ENCODE assay signal across 9 cellular contexts in genomic region chr6:42978487-42978792, GRCh38. TPM values are rescaled to one million over a fixed set of nuclear protein-coding genes. Genes with fewer than 3 reads are reported as not detected.
DNase-seq lines count a peak whose midpoint lies in the region; ATAC-seq, FAIRE-seq and TF ChIP-seq lines count a peak whose summit lies in the region.
"Had no signal": no experiment of that assay in that cellular context is flagged by ENCODE, and none has a peak within 500 bp of the region (broad histone marks: within the 10 kb centered on the region; RNA-seq: fewer than 3 reads in every experiment).

No MANE protein-coding gene starts in this region.

- peaks cover 47% of the 10 kb centered on the region for H3K4me1 Mint-ChIP-seq in activated CD4-positive, alpha-beta memory T cell treated with anti-CD3 and anti-CD28 coated beads, Interleukin-2, amount 10 ng/mL, durations not matched to agents 7 days and 5 days

- WGBS in ovary, 3 donors, result 0 to 1% (median 0%) methylated on average over 13 to 24 of the region's 24 CpGs

- DNase-seq in DMS53 (lab: John Stamatoyannopoulos, UW), result peak; percentile 71
- no peak for DNase-seq in DMS53 treated with DMSO at 0.1 percent for 48 hours (lab: John Stamatoyannopoulos, UW; ENCODE audit: unreplicated experiment)
- peak; percentile 27 for DNase-seq in activated CD4-positive, alpha-beta memory T cell treated with anti-CD3 and anti-CD28 coated beads, Interleukin-2, amount 10 ng/mL, durations not matched to agents 7 days and 5 days
- DNase-seq in foreskin fibroblast, result peak; percentile 18 to 51
- DNase-seq in ovary, result peak in 4 of 5 donors; percentile 31 to 56 (median 44)
- no peak for DNase-seq in D721Med (ENCODE audit: insufficient read length, low spot score)

- peak overlapping the region; percentile 56 to 78 for H3K27ac ChIP-seq in ovary

- H3K36me3 ChIP-seq in ovary, result no peaks in the 10 kb centered on the region

- H3K4me3 ChIP-seq in foreskin fibroblast (ENCODE audit: low read depth in 1 of 2, low read length in 2 of 2) (peak overlapping the region; percentile 65 to 69), ovary (peak overlapping the region; percentile 88)

- POLR2A ChIA-PET in activated CD4-positive, alpha-beta memory T cell treated with anti-CD3 and anti-CD28 coated beads, Interleukin-2, amount 10 ng/mL, durations not matched to agents 7 days and 5 days (lab: Charles Lee), result interaction anchor here (0.6 to 3.1 kb wide), 26 partner anchors 7 to 532 kb away, joined by 3 to 57 read pairs (median 6); partner anchors contain the start of genes CNPY3, CUL7, GNMT and KLC4

- peaks cover 22% of the 10 kb centered on the region for H3K36me3 Mint-ChIP-seq in activated CD4-positive, alpha-beta memory T cell treated with anti-CD3 and anti-CD28 coated beads, Interleukin-2, amount 10 ng/mL, durations not matched to agents 7 days and 5 days (ENCODE audit: low read depth)

- peaks cover 12% of the 10 kb centered on the region for H3K4me1 ChIP-seq in ovary (ENCODE audit: insufficient read depth)

- no peaks in the 10 kb centered on the region for H3K27me3 ChIP-seq in ovary

- ATAC-seq in HG03135 (IDR thresholded peaks at IDR 0.05; ENCODE audit: unreplicated experiment) (peak; percentile 32), GM18909 (IDR thresholded peaks at IDR 0.05; ENCODE audit: poor library complexity, unreplicated experiment) (no peak)

- H3K27me3 Mint-ChIP-seq in activated CD4-positive, alpha-beta memory T cell treated with anti-CD3 and anti-CD28 coated beads, Interleukin-2, amount 10 ng/mL, durations not matched to agents 7 days and 5 days, result no peaks in the 10 kb centered on the region

- no peak for TF ChIP-seq CTCF in foreskin fibroblast (IDR thresholded peaks at IDR 0.05; ENCODE audit: low read depth, low read length)
- TF ChIP-seq CTCF in ovary (IDR thresholded peaks at IDR 0.05), result no peak
- no peak for TF ChIP-seq CTCF in D721Med (IDR thresholded peaks at IDR 0.05; ENCODE audit: insufficient read depth, missing control alignments)

- peak overlapping the region; percentile 88 for H3K4me3 Mint-ChIP-seq in activated CD4-positive, alpha-beta memory T cell treated with anti-CD3 and anti-CD28 coated beads, Interleukin-2, amount 10 ng/mL, durations not matched to agents 7 days and 5 days

- no peaks in the 10 kb centered on the region for H3K9me3 ChIP-seq in ovary

- H3K9me3 Mint-ChIP-seq in activated CD4-positive, alpha-beta memory T cell treated with anti-CD3 and anti-CD28 coated beads, Interleukin-2, amount 10 ng/mL, durations not matched to agents 7 days and 5 days, result no peaks in the 10 kb centered on the region

- no peak for TF ChIP-seq POLR2A in ovary (IDR thresholded peaks at IDR 0.05)

- no peak for FAIRE-seq in D721Med (lab: Jason Lieb, UNC)
- FAIRE-seq: A204.1 had no signal

- CTCF ChIA-PET in activated CD4-positive, alpha-beta memory T cell treated with anti-CD3 and anti-CD28 coated beads, Interleukin-2, amount 10 ng/mL, durations not matched to agents 7 days and 5 days (lab: Charles Lee), result interaction anchor here (0.6 to 1.2 kb wide), 3 partner anchors 9 to 391 kb away, joined by 3 to 5 read pairs (median 3); partner anchors contain the start of genes KLHDC3 and ZNF318

- TF ChIP-seq EP300 in ovary (IDR thresholded peaks at IDR 0.05), result no peak

- intact Hi-C loops in ovary (cut with DNase I), result no loop called here

- H3K27ac Mint-ChIP-seq in activated CD4-positive, alpha-beta memory T cell treated with anti-CD3 and anti-CD28 coated beads, Interleukin-2, amount 10 ng/mL, durations not matched to agents 7 days and 5 days, result peak overlapping the region; percentile 75

RNA-seq across cellular contexts. Expression of gene PEX6, which starts 0.5 kb away (rescaled TPM):
- total RNA-seq in activated CD4-positive, alpha-beta memory T cell treated with anti-CD3 and anti-CD28 coated beads, Interleukin-2, amount 10 ng/mL, durations not matched to agents 7 days and 5 days, result 10 to 100 TPM; 27.4 to 29.1 TPM
- total RNA-seq in ovary, result 10 to 100 TPM; 23.1 to 41.0 (median 29.8) TPM
- 10 to 100 TPM in 1 of 2 donors, 1 to 10 TPM in 1; 8.8 to 30.2 TPM for polyA plus RNA-seq in ovary

RNA-seq across cellular contexts. Expression of gene PPP2R5D, which starts 5.9 kb away (rescaled TPM):
- total RNA-seq in activated CD4-positive, alpha-beta memory T cell treated with anti-CD3 and anti-CD28 coated beads, Interleukin-2, amount 10 ng/mL, durations not matched to agents 7 days and 5 days, result 10 to 100 TPM; 56.8 to 59.3 TPM
- 10 to 100 TPM; 20.4 to 40.5 (median 34.1) TPM for total RNA-seq in ovary
- polyA plus RNA-seq in ovary, result 10 to 100 TPM; 30.4 to 78.1 TPM

RNA-seq across cellular contexts. Expression of gene GNMT, which starts 17.9 kb away (rescaled TPM):
- under 1 TPM; 0.38 to 0.60 TPM for total RNA-seq in activated CD4-positive, alpha-beta memory T cell treated with anti-CD3 and anti-CD28 coated beads, Interleukin-2, amount 10 ng/mL, durations not matched to agents 7 days and 5 days
- 1 to 10 TPM in 4 of 7 donors, under 1 TPM in 3; 0.57 to 2.7 (median 1.3) TPM for total RNA-seq in ovary
- polyA plus RNA-seq in ovary, result 1 to 10 TPM in 1 of 2 donors, under 1 TPM in 1; 0.35 to 1.1 TPM

RNA-seq across cellular contexts. Expression of gene MEA1, which starts 35.3 kb away (rescaled TPM):
- total RNA-seq in activated CD4-positive, alpha-beta memory T cell treated with anti-CD3 and anti-CD28 coated beads, Interleukin-2, amount 10 ng/mL, durations not matched to agents 7 days and 5 days, result 10 to 100 TPM; 56.6 to 60.6 TPM
- 10 to 100 TPM; 48.2 to 69.8 (median 60.1) TPM for total RNA-seq in ovary
- 10 to 100 TPM; 75.9 to 95.1 TPM for polyA plus RNA-seq in ovary

RNA-seq across cellular contexts. Expression of gene KLHDC3, which starts 35.6 kb away (rescaled TPM):
- 10 to 100 TPM; 64.6 to 68.7 TPM for total RNA-seq in activated CD4-positive, alpha-beta memory T cell treated with anti-CD3 and anti-CD28 coated beads, Interleukin-2, amount 10 ng/mL, durations not matched to agents 7 days and 5 days
- 10 to 100 TPM; 40.9 to 78.8 (median 55.1) TPM for total RNA-seq in ovary
- polyA plus RNA-seq in ovary, result 10 to 100 TPM; 72.1 to 90.9 TPM

Comparison
In these comparisons a context has a peak if more than half of its experiments do, and no peak if none do; other contexts are left out.
1. DNase-seq: peak in DMS53 (single experiment), activated CD4-positive, alpha-beta memory T cell treated with anti-CD3 and anti-CD28 coated beads, Interleukin-2, amount 10 ng/mL, durations not matched to agents 7 days and 5 days (single experiment), foreskin fibroblast (2 of 2) and ovary (4 of 5); none in DMS53 treated with DMSO at 0.1 percent for 48 hours (single experiment) and D721Med (single experiment).